In the genomic region with DNA sequence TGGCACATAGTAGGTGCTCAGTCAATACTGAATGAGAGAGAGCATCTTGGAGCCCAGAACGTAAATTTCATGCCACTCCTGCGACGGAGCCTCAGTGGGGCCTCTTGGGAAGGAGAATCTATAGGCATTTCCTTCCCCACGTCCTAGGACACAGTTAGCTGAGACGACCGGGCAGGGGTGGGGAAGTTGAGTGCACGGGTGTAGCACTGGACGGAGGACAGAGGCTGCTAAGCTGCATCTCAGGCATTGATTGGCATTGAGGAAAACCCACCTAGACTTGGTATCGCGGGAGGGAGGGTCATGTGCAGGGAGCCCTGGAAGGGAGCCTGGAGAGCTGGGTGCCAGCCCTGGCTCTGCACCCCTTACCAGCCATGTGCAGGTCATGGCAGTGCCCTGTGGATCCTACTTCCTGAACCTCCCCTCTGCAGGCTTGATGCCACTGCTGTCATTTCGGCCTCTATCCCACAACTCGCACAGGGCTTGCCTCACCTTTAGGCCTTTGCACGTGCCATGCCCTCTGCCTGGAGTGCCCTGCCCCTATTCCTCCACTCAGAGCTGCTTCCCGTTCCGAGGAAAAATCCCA, we compare ENCODE assay signal across 12 cellular contexts. TPM values are rescaled to one million over a fixed set of nuclear protein-coding genes. Genes with fewer than 3 reads are reported as not detected.
DNase-seq lines count a peak whose midpoint lies in the region; ATAC-seq, FAIRE-seq and TF ChIP-seq lines count a peak whose summit lies in the region.
"Had no signal": no experiment of that assay in that cellular context is flagged by ENCODE, and none has a peak within 500 bp of the region (broad histone marks: within the 10 kb centered on the region; RNA-seq: fewer than 3 reads in every experiment).

No MANE protein-coding gene starts in this region.

- RAD21 ChIA-PET in GM12878 (lab: Charles Lee; ENCODE audit: unreplicated experiment) = no interaction called here

- POLR2A ChIA-PET in GM12878 (lab: Charles Lee) = no interaction called here
- POLR2A ChIA-PET in HepG2 (lab: Yijun Ruan, JAX) = interaction anchor here (1.8 kb wide), 1 partner anchor 24 kb away, joined by 10 read pairs; no protein-coding TSS in a partner anchor

- DNase-seq in GM12878 (ENCODE audit: low read depth, low spot score) (no peak), HepG2 (ENCODE audit: low spot score) (no peak), NCI-H69 (lab: John Stamatoyannopoulos, UW) (no peak), NCI-H1092 treated with DMSO at 0.1 percent for 48 hours (lab: John Stamatoyannopoulos, UW) (no peak)
- DNase-seq in activated T-cell treated with anti-CD3 and anti-CD28 coated beads, Interleukin-2, amount 50 U/mL, for 1 hour = no peak
- DNase-seq: BE2C, foreskin keratinocyte, NCI-H1092, NCI-H510A treated with DMSO at 0.1 percent for 48 hours had no signal

- BruUV-seq in GM12878 (replicated peaks; lab: Mats Ljungman, UMichigan) = no TSS peak
- BruUV-seq in HepG2 (replicated peaks; lab: Mats Ljungman, UMichigan) = no TSS peak

- peak overlapping the region; percentile 67 to 78 (median 72) for H3K27ac ChIP-seq in BLaER1 treated with 17β-estradiol and CSF1 and Interleukin-3, amounts not matched to agents 10 nM and 100 nM
- H3K27ac ChIP-seq in GM12878 (ENCODE audit: control insufficient read depth, insufficient read depth) = peak overlapping the region; percentile 34
- H3K27ac ChIP-seq in HepG2 (ENCODE audit: extremely low read length, insufficient read depth, low read length) = peak overlapping the region; percentile 82
- peak overlapping the region; percentile 70 for H3K27ac ChIP-seq in skeletal muscle tissue (ENCODE audit: low read depth, low read length)
- H3K27ac ChIP-seq: foreskin keratinocyte had no signal

- H3K79me2 ChIP-seq in GM12878 (ENCODE audit: control insufficient read depth, insufficient read depth, low read length) (peaks cover 93% of the 10 kb centered on the region), HepG2 (ENCODE audit: insufficient read depth, low read length) (peaks cover 90% of the 10 kb centered on the region)

- TF ChIP-seq EP300 in GM12878 (IDR thresholded peaks at IDR 0.05; ENCODE audit: borderline replicate concordance in 1 of 2, control insufficient read depth in 1 of 2, low read depth in 2 of 2, low read length in 2 of 2) (no peak), HepG2 (IDR thresholded peaks at IDR 0.05; ENCODE audit: low read depth in 2 of 2, low read length in 2 of 2) (no peak), HepG2 (CRISPR knock-in tag; IDR thresholded peaks at IDR 0.05; ENCODE audit: borderline replicate concordance) (no peak)

- peak overlapping the region in 3 of 10 experiments; percentile 9 to 37 (median 24); a peak in 1 of 20 replicates for H3K4me3 ChIP-seq in BLaER1 treated with 17β-estradiol and CSF1 and Interleukin-3, amounts not matched to agents 10 nM and 100 nM
- H3K4me3 ChIP-seq in GM12878 (no peak overlapping the region), HepG2 (replicated peaks in 1 of 3; ENCODE audit: insufficient read depth in 1 of 3, low read depth in 2 of 3, low read length in 3 of 3) (no peak overlapping the region; a peak in 1 of 6 replicates), skeletal muscle tissue (ENCODE audit: low read length in 3 of 3) (no peak overlapping the region)

- no peak for FAIRE-seq in GM12878 (lab: Jason Lieb, UNC)
- FAIRE-seq in HepG2 (lab: Jason Lieb, UNC) = no peak

- H3K4me2 ChIP-seq in BLaER1 treated with 17β-estradiol and CSF1 and Interleukin-3, amounts not matched to agents 10 nM and 100 nM = peak overlapping the region; percentile 80 to 98 (median 94)
- H3K4me2 ChIP-seq in GM12878 (ENCODE audit: control insufficient read depth, insufficient read depth) = no peak overlapping the region
- peak overlapping the region; percentile 72; the same call in 1 of the 2 replicates for H3K4me2 ChIP-seq in HepG2 (ENCODE audit: low read depth, low read length)

- WGBS in GM12878 (ENCODE audit: insufficient coverage, insufficient replicate concordance, low lambda C conversion rate, missing lambda C conversion rate) = 69% methylated on average over 15 of the region's 15 CpGs
- 87% methylated on average over 15 of the region's 15 CpGs for WGBS in HepG2 (ENCODE audit: low lambda C conversion rate)

- no peaks in the 10 kb centered on the region for H3K27me3 ChIP-seq in BLaER1 treated with 17β-estradiol and CSF1 and Interleukin-3, amounts not matched to agents 10 nM and 100 nM
- H3K27me3 ChIP-seq in GM12878 (replicated peaks in 1 of 2; ENCODE audit: control insufficient read depth in 2 of 2, insufficient read depth in 2 of 2, low read length in 1 of 2) (no peaks in the 10 kb centered on the region), HepG2 (ENCODE audit: control insufficient read depth in 1 of 2, insufficient read depth in 2 of 2, low read length in 2 of 2) (no peaks in the 10 kb centered on the region), skeletal muscle tissue (ENCODE audit: control insufficient read depth in 3 of 3, insufficient read depth in 3 of 3, low read length in 3 of 3) (no peaks in the 10 kb centered on the region)
- H3K27me3 ChIP-seq: BE2C, foreskin keratinocyte had no signal

- H3K4me1 ChIP-seq in BLaER1 treated with 17β-estradiol and CSF1 and Interleukin-3, amounts not matched to agents 10 nM and 100 nM = peaks cover 91 to 100% (median 98%) of the 10 kb centered on the region in 10 experiments
- H3K4me1 ChIP-seq in GM12878 (ENCODE audit: control insufficient read depth, insufficient read depth, low read length) = peaks cover 47% of the 10 kb centered on the region
- H3K4me1 ChIP-seq in HepG2 (ENCODE audit: insufficient read depth, low read length) = peaks cover 99% of the 10 kb centered on the region
- peaks cover 57 to 69% (median 63%) of the 10 kb centered on the region in 3 donors for H3K4me1 ChIP-seq in skeletal muscle tissue (ENCODE audit: control insufficient read depth in 3 of 3, insufficient read depth in 3 of 3, low read length in 3 of 3)
- H3K4me1 ChIP-seq: BE2C had no signal

- H4K20me1 ChIP-seq in BLaER1 treated with 17β-estradiol and CSF1 and Interleukin-3, amounts not matched to agents 10 nM and 100 nM = peaks cover 8 to 100% (median 99%) of the 10 kb centered on the region in 11 experiments; a peak in 21 of 22 replicates
- peaks cover 4% of the 10 kb centered on the region for H4K20me1 ChIP-seq in GM12878 (ENCODE audit: control insufficient read depth, insufficient read depth)
- H4K20me1 ChIP-seq in HepG2 (ENCODE audit: insufficient read depth, low read length) = peaks cover 4% of the 10 kb centered on the region

- SMC1A ChIA-PET in GM12878 (lab: Charles Lee; ENCODE audit: uncharacterized antibody, unreplicated experiment) = no interaction called here

- H2AFZ ChIP-seq in GM12878 (ENCODE audit: control insufficient read depth, low read depth, low read length) = no peak overlapping the region
- no peak overlapping the region for H2AFZ ChIP-seq in HepG2 (ENCODE audit: low read length)

- TF ChIP-seq POLR2A in GM12878 (IDR thresholded peaks at IDR 0.05; ENCODE audit: low read depth, low read length) (no peak), HepG2 (IDR thresholded peaks at IDR 0.05; ENCODE audit: insufficient read depth in 1 of 2, low read depth in 2 of 2, low read length in 2 of 2) (no peak)

- peaks cover 0 to 19% (median 6%) of the 10 kb centered on the region in 11 experiments; a peak in 7 of 22 replicates for H3K36me3 ChIP-seq in BLaER1 treated with 17β-estradiol and CSF1 and Interleukin-3, amounts not matched to agents 10 nM and 100 nM
- H3K36me3 ChIP-seq in GM12878 (ENCODE audit: control insufficient read depth in 2 of 2, insufficient read depth in 2 of 2, low read length in 1 of 2) (peaks cover 18 to 23% of the 10 kb centered on the region in 2 experiments), HepG2 (replicated peaks in 1 of 2; ENCODE audit: control insufficient read depth in 1 of 2, insufficient read depth in 2 of 2, low read length in 2 of 2) (peaks cover 5 to 23% of the 10 kb centered on the region in 2 experiments), skeletal muscle tissue (ENCODE audit: control insufficient read depth in 3 of 3, insufficient read depth in 3 of 3, low read length in 3 of 3) (no peaks in the 10 kb centered on the region)
- H3K36me3 ChIP-seq: BE2C had no signal

- CTCF ChIA-PET in GM12878 (lab: Yijun Ruan, JAX) (no interaction called here), HepG2 (lab: Yijun Ruan, JAX; ENCODE audit: low intra/inter-chr PET ratio, low total read pairs) (no interaction called here)

- ATAC-seq in GM12878 (no peak), HepG2 (peak; percentile 9), HG03045 (IDR thresholded peaks at IDR 0.05; ENCODE audit: unreplicated experiment) (no peak)
- ATAC-seq: foreskin keratinocyte had no signal

- no peak for TF ChIP-seq RAD21 in GM12878 (IDR thresholded peaks at IDR 0.05; ENCODE audit: insufficient read depth, low read depth, low read length)
- TF ChIP-seq RAD21 in HepG2 (CRISPR knock-in tag; IDR thresholded peaks at IDR 0.05) = no peak

- peaks cover 0 to 4% (median 0%) of the 10 kb centered on the region in 11 experiments; a peak in 1 of 22 replicates for H3K9me3 ChIP-seq in BLaER1 treated with 17β-estradiol and CSF1 and Interleukin-3, amounts not matched to agents 10 nM and 100 nM (replicated peaks in 1 of 11)
- no peaks in the 10 kb centered on the region; the same call in 2 of the 3 replicates for H3K9me3 ChIP-seq in GM12878 (replicated peaks; ENCODE audit: control insufficient read depth, insufficient read depth, low read length)
- no peaks in the 10 kb centered on the region for H3K9me3 ChIP-seq in HepG2 (ENCODE audit: low read length)
- no peaks in the 10 kb centered on the region for H3K9me3 ChIP-seq in skeletal muscle tissue (ENCODE audit: control insufficient read depth in 3 of 3, low read length in 3 of 3)
- H3K9me3 ChIP-seq: BE2C had no signal

- in situ Hi-C loops in GM12878 (cut with MboI) = loop anchor here (25.0 kb wide), 1 partner anchor 146 kb away; no protein-coding TSS in a partner anchor
- in situ Hi-C loops in HepG2 (cut with HindIII; ENCODE audit: extremely low pct_ligation_motif_present, low pct_unique_long_range_greater_than_20kb) = no loop called here

- H3K9ac ChIP-seq in BLaER1 treated with 17β-estradiol and CSF1 and Interleukin-3, amounts not matched to agents 10 nM and 100 nM = peak overlapping the region; percentile 59 to 77 (median 69); a peak in 21 of 22 replicates
- H3K9ac ChIP-seq in GM12878 (ENCODE audit: control insufficient read depth, insufficient read depth, low read length) (no peak overlapping the region), HepG2 (ENCODE audit: insufficient read depth, low read depth, low read length) (0 out of 2 replicates have a peak overlapping the region, but pooled peaks have one; percentile 47), skeletal muscle tissue (ENCODE audit: low read depth in 1 of 3, low read length in 3 of 3) (no peak overlapping the region)

- intact Hi-C loops in GM12878 (cut with micrococcal nuclease; ENCODE audit: unreplicated experiment) = no loop called here
- intact Hi-C loops in HepG2 (cut with micrococcal nuclease; ENCODE audit: unreplicated experiment) = loop anchor here (10.0 kb wide), 1 partner anchor 149 kb away; no protein-coding TSS in a partner anchor

- TF ChIP-seq CTCF in GM12878 (IDR thresholded peaks at IDR 0.05 in 2 of 3, conservative IDR thresholded peaks at IDR 0.05 in 1 of 3; ENCODE audit: control insufficient read depth in 2 of 3, extremely low read depth in 1 of 3, insufficient read depth in 1 of 3, low read depth in 3 of 3, low read length in 3 of 3) = no peak
- TF ChIP-seq CTCF in HepG2 (CRISPR knock-in tag; IDR thresholded peaks at IDR 0.05) = no peak

RNA-seq across cellular contexts. Expression of gene NEK6, which starts 25.6 kb away (rescaled TPM):
- 174 and 184 TPM in 2 replicates for total RNA-seq in GM12878 (2013; cell fraction: nucleolus; rRNA removed)
- total RNA-seq in GM12878 (2014; rRNA removed) (50.0 and 58.0 TPM in 2 replicates), GM12878 (2014; rRNA removed; fragmentation: Illumina TruSeq; extraction: Trizol) (51.8 and 53.8 TPM in 2 replicates), GM12878 (2021) (136 and 142 TPM in 2 replicates), HepG2 (2016; rRNA removed; fragmentation: Illumina TruSeq; extraction: Trizol) (30.4 and 44.7 TPM in 2 replicates), skeletal muscle tissue (15.7 TPM)
- polyA plus RNA-seq in GM12878 (2011; ENCODE audit: low read depth) = 62.2 TPM
- polyA plus RNA-seq in GM12878 (2011; rRNA removed) (131 and 161 TPM in 2 replicates), GM12878 (2014; fragmentation: Illumina TruSeq; extraction: Trizol) (68.6 and 87.1 TPM in 2 replicates), GM12878 (2014; fragmentation: Nextera tagmentation; extraction: Ambion mirVana) (10 to 100 TPM; 31.3 to 33.2 TPM), GM12878 (2014; rRNA removed) (91.3 and 96.0 TPM in 2 replicates), GM12878 (2016; fragmentation: Nextera tagmentation; extraction: Ambion mirVana) (100 to 1,000 TPM in 1 of 2 experiments, 10 to 100 TPM in 1; 97.0 to 104 TPM), HepG2 (2011; rRNA removed) (119 and 127 TPM in 2 replicates)
- polyA plus RNA-seq in GM12878 (2011; cell fraction: cytosol; rRNA removed) = 171 and 176 TPM in 2 replicates
- 186 and 192 TPM in 2 replicates for polyA plus RNA-seq in GM12878 (2011; cell fraction: nucleus; rRNA removed)
- 79.3 and 129 TPM in 2 replicates for polyA plus RNA-seq in GM12878 (2012)
- polyA minus RNA-seq in GM12878 (2011; rRNA and poly(A)+ RNA removed) = 210 and 248 TPM in 2 replicates
- polyA minus RNA-seq in GM12878 (2011; cell fraction: cytosol; rRNA and poly(A)+ RNA removed) = 53.5 and 58.5 TPM in 2 replicates
- 60.7 and 78.1 TPM in 2 replicates for polyA minus RNA-seq in GM12878 (2011; cell fraction: nucleus; rRNA and poly(A)+ RNA removed)
- total RNA-seq in HepG2 (2016; cell fraction: cytosol; rRNA removed; fragmentation: Illumina TruSeq; extraction: Trizol; ENCODE audit: low read depth) = 24.6 and 26.3 TPM in 2 replicates
- 33.2 and 37.5 TPM in 2 replicates for total RNA-seq in HepG2 (2016; cell fraction: insoluble cytoplasmic fraction; rRNA removed; fragmentation: Illumina TruSeq; extraction: Trizol)
- total RNA-seq in HepG2 (2016; cell fraction: membrane; rRNA removed; fragmentation: Illumina TruSeq; extraction: Trizol) = 49.4 and 52.7 TPM in 2 replicates
- 18.1 and 19.8 TPM in 2 replicates for total RNA-seq in HepG2 (2016; cell fraction: nucleus; rRNA removed; fragmentation: Illumina TruSeq; extraction: Trizol)
- 131 and 138 TPM in 2 replicates for polyA plus RNA-seq in HepG2 (2011; cell fraction: cytosol; rRNA removed)
- 94.1 and 101 TPM in 2 replicates for polyA plus RNA-seq in HepG2 (2011; cell fraction: nucleus; rRNA removed)
- polyA plus RNA-seq in HepG2 (2012) = 75.9 and 86.0 TPM in 2 replicates
- polyA plus RNA-seq in HepG2 (2016; cell fraction: cytosol; fragmentation: Illumina TruSeq; extraction: Trizol; ENCODE audit: low read depth) = 55.6 and 62.7 TPM in 2 replicates
- polyA plus RNA-seq in HepG2 (2016; cell fraction: insoluble cytoplasmic fraction; fragmentation: Illumina TruSeq; extraction: Trizol; ENCODE audit: low read depth) = 71.0 and 74.4 TPM in 2 replicates
- polyA plus RNA-seq in HepG2 (2016; cell fraction: membrane; fragmentation: Illumina TruSeq; extraction: Trizol; ENCODE audit: low read depth) = 68.1 and 79.5 TPM in 2 replicates
- 41.9 and 42.8 TPM in 2 replicates for polyA plus RNA-seq in HepG2 (2016; cell fraction: nucleus; fragmentation: Illumina TruSeq; extraction: Trizol; ENCODE audit: insufficient read depth, low read depth)
- 13.4 and 281 TPM in 2 replicates for polyA minus RNA-seq in HepG2 (2011; rRNA and poly(A)+ RNA removed; ENCODE audit: low replicate concordance)
- polyA minus RNA-seq in HepG2 (2011; cell fraction: cytosol; rRNA and poly(A)+ RNA removed) = 74.6 and 87.4 TPM in 2 replicates
- 49.3 and 50.8 TPM in 2 replicates for polyA minus RNA-seq in HepG2 (2011; cell fraction: nucleus; rRNA and poly(A)+ RNA removed)

Comparison
In these comparisons a context has a peak if more than half of its experiments do, and no peak if none do; other contexts are left out.
1. H3K9ac ChIP-seq: peak in BLaER1 treated with 17β-estradiol and CSF1 and Interleukin-3, amounts not matched to agents 10 nM and 100 nM (11 of 11) and HepG2 (single experiment); none in GM12878 (single experiment) and skeletal muscle tissue (0 of 3).
2. Peak in every context shown above with its lines, with median percentiles within 50 percentile points of each other: H3K27ac ChIP-seq.